Comparison of ENCODE assay signal across 10 cellular contexts in the genomic region with DNA sequence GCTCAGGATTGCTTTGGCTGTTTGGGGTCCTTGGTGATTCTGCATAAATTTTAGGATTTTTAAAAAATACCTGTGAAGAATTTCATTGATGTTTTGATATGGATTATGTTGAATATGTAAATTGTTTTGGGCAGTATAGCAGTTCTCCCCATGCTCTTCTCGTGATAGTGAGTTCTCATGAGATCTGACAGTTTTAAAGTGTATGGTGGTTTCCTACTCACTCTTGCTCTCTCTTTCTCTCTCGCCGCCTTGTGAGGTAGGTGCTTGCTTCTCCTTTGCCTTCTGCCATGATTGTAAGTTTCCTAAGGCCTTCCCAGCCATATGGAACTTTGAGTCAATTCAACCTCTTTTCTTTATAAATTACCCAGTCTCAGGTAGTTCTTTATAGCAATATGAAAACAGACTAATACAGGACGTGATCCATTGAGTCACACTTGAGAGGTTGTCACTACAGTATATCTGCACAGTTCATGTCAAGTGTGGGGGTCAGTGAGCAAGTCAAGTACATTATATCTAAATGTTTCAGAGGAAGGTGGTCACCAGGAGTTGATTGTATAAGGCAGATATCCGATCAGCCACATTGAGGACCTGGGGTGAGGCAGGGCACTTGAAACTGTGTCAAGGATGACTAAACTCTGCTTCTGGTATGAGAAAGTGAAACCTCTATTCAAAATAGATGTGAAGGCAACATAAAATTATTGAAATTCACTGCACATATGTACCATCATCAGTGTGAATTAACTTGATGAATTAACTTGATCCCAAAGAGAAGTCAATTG.
DNase-seq lines count a peak whose midpoint lies in the region; ATAC-seq lines count a peak whose summit lies in the region.
"Had no signal": no experiment of that assay in that cellular context is flagged by ENCODE, and none has a peak within 500 bp of the region (broad histone marks: within the 10 kb centered on the region; RNA-seq: fewer than 3 reads in every experiment).

No MANE protein-coding gene starts in this region.

- no peaks in the 10 kb centered on the region for H3K36me3 Mint-ChIP-seq in stimulated activated effector memory CD8-positive, alpha-beta T cell treated with anti-CD3 and anti-CD28 coated beads, Interleukin-12 subunit alpha, Interleukin-12 subunit beta, amount 100 ng/mL, for 72 hours

- peak; percentile 1 for DNase-seq in GM19238 (ENCODE audit: insufficient read length, low spot score)
- DNase-seq in stimulated activated effector memory CD8-positive, alpha-beta T cell treated with anti-CD3 and anti-CD28 coated beads, Interleukin-12 subunit alpha, Interleukin-12 subunit beta, amount 100 ng/mL, for 72 hours (ENCODE audit: low spot score in 2 of 2), result no peak
- no peak for DNase-seq in foreskin melanocyte
- no peak for DNase-seq in stimulated activated CD4-positive, alpha-beta T cell treated with anti-CD3 and anti-CD28 coated beads, Interleukin-4, amount 100 ng/mL, for 4 hours
- DNase-seq in NCI-H748 (lab: John Stamatoyannopoulos, UW; ENCODE audit: unreplicated experiment), result no peak
- DNase-seq: right cardiac atrium, T-helper 2 cell had no signal

- no peak overlapping the region for H3K4me3 Mint-ChIP-seq in stimulated activated effector memory CD8-positive, alpha-beta T cell treated with anti-CD3 and anti-CD28 coated beads, Interleukin-12 subunit alpha, Interleukin-12 subunit beta, amount 100 ng/mL, for 72 hours
- H3K4me3 Mint-ChIP-seq: GM23338 had no signal

- no peak overlapping the region for H3K27ac Mint-ChIP-seq in stimulated activated effector memory CD8-positive, alpha-beta T cell treated with anti-CD3 and anti-CD28 coated beads, Interleukin-12 subunit alpha, Interleukin-12 subunit beta, amount 100 ng/mL, for 72 hours
- H3K27ac Mint-ChIP-seq: GM23338 had no signal

- ATAC-seq in GM21723 (IDR thresholded peaks at IDR 0.05; ENCODE audit: unreplicated experiment), result peak; percentile 96
- peak; percentile 91 for ATAC-seq in HG03139 (IDR thresholded peaks at IDR 0.05; ENCODE audit: unreplicated experiment)
- peak; percentile 79 for ATAC-seq in stimulated activated effector memory CD8-positive, alpha-beta T cell treated with anti-CD3 and anti-CD28 coated beads, Interleukin-12 subunit alpha, Interleukin-12 subunit beta, amount 100 ng/mL, for 72 hours
- ATAC-seq: GM23338, right cardiac atrium had no signal

- H3K4me1 Mint-ChIP-seq in stimulated activated effector memory CD8-positive, alpha-beta T cell treated with anti-CD3 and anti-CD28 coated beads, Interleukin-12 subunit alpha, Interleukin-12 subunit beta, amount 100 ng/mL, for 72 hours, result no peaks in the 10 kb centered on the region

- H3K9me3 Mint-ChIP-seq in stimulated activated effector memory CD8-positive, alpha-beta T cell treated with anti-CD3 and anti-CD28 coated beads, Interleukin-12 subunit alpha, Interleukin-12 subunit beta, amount 100 ng/mL, for 72 hours, result no peaks in the 10 kb centered on the region
- H3K9me3 Mint-ChIP-seq: GM23338 had no signal
